ENCODE assay signal across 8 cellular contexts in the genomic region with DNA sequence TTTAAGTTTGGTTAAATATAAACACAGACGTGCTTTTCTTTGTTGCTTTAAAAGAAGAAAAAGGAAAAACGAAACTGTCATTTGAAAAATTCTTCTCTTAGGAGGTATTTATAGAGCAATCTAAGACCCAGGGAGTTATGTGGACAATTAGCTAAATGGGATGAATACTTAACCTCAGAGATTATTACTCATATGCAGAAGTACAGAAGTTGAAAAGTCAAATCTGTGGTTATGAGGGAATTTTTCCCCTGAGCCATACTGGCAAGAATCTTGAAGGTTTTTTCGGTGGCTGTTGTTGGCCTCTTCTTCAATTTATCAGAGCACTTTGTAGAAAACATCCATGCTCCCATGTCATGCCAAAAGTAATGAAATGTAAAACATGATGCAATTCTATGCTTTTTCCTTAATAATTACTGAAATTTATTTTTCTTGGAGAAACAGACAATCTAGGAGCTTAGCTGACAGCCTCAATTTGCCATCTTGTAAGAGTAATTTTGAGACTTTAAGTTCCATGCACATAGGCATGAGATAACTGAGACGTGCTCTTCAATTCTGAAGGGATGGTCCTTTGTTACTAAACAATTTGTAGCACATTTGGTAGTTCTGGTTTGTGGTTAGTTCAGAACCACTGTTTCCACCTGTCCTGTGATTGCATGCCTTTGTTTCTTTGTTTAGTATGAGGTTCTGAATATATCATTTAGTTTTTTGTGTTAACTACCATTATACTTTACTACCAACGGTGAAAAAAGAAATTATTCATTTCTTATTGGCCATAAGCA.
A peak's percentile ranks its signal among the peaks of the same experiment; 100 is the strongest.
DNase-seq lines count a peak whose midpoint lies in the region; ATAC-seq and TF ChIP-seq lines count a peak whose summit lies in the region.

No MANE protein-coding gene starts in this region.

- H3K27ac Mint-ChIP-seq in memory B cell, result no peak overlapping the region

- H3K36me3 Mint-ChIP-seq in memory B cell, result peaks cover 5% of the 10 kb centered on the region

- H3K27me3 Mint-ChIP-seq in memory B cell, result no peaks in the 10 kb centered on the region

- H3K27me3 ChIP-seq in KMS-11 (ENCODE audit: insufficient read depth, low read depth), result no peaks in the 10 kb centered on the region

- peaks cover 27% of the 10 kb centered on the region for H3K4me1 ChIP-seq in KMS-11 (ENCODE audit: low read depth, poor library complexity, severe bottlenecking)

- DNase-seq in memory B cell (ENCODE audit: low spot score in 2 of 2) (no peak), HT-29 (ENCODE audit: low spot score) (no peak), NCI-H2196 treated with DMSO at 0.1 percent for 48 hours (lab: John Stamatoyannopoulos, UW; ENCODE audit: unreplicated experiment) (no peak), NCI-H187 treated with DMSO at 0.1 percent for 48 hours (lab: John Stamatoyannopoulos, UW) (no peak)
- no peak for DNase-seq in stimulated activated CD4-positive, alpha-beta T cell treated with anti-CD3 and anti-CD28 coated beads, Interleukin-4, amount 100 ng/mL, for 24 hours

- no peak overlapping the region for H3K9ac ChIP-seq in KMS-11

- no peak for TF ChIP-seq CTCF in KMS-11 (conservative IDR thresholded peaks at IDR 0.05; ENCODE audit: low read depth, low read length)

- H4K20me1 ChIP-seq in KMS-11 (ENCODE audit: insufficient read depth), result no peaks in the 10 kb centered on the region

- H3K27ac ChIP-seq in KMS-11, result no peak overlapping the region; the same call in 1 of the 2 replicates

- H3K4me2 ChIP-seq in KMS-11, result peak overlapping the region; percentile 24

- no peaks in the 10 kb centered on the region for H3K9me3 Mint-ChIP-seq in memory B cell

- H2AFZ ChIP-seq in KMS-11 (ENCODE audit: low read depth), result no peak overlapping the region

- H3K79me2 ChIP-seq in KMS-11 (ENCODE audit: insufficient read depth, low read depth), result no peaks in the 10 kb centered on the region

- peaks cover 27% of the 10 kb centered on the region for H3K4me1 Mint-ChIP-seq in memory B cell

- H3K36me3 ChIP-seq in KMS-11 (ENCODE audit: insufficient read depth), result no peaks in the 10 kb centered on the region

- peak; percentile 83 for ATAC-seq in GM18511 (IDR thresholded peaks at IDR 0.05; ENCODE audit: unreplicated experiment)
- peak; percentile 53 for ATAC-seq in GM21737 (IDR thresholded peaks at IDR 0.05; ENCODE audit: unreplicated experiment)
- peak; percentile 35 for ATAC-seq in memory B cell (ENCODE audit: low read depth)

- H3K4me3 Mint-ChIP-seq in memory B cell, result no peak overlapping the region

- no peak overlapping the region for H3K4me3 ChIP-seq in KMS-11 (IDR thresholded peaks at IDR 0.05; ENCODE audit: insufficient read depth, low read depth, low read length)
